ENCODE assay signal across 11 cellular contexts in the genomic region with DNA sequence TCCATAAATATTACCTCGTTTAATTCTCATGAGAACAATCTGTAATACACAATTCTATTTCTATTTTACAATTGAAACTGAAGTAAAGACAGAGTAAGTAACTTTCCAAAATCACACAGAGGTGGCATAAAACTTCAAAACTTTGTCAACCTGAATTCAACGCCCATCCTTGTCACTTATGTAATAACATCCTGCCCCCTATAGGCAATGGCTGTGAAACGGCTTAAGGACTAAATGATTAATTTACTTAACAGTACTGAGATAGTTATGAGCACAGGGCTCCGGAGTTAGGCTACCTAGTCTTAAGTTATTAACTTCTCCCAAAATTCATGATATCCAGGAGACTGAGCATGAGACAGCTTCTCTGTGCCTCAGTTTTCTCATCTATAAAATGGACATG.
DNase-seq lines count a peak whose midpoint lies in the region; ATAC-seq and TF ChIP-seq lines count a peak whose summit lies in the region.
"Had no signal": no experiment of that assay in that cellular context is flagged by ENCODE, and none has a peak within 500 bp of the region (broad histone marks: within the 10 kb centered on the region; RNA-seq: fewer than 3 reads in every experiment).

No MANE protein-coding gene starts in this region.

- H3K4me1 ChIP-seq in left ventricle myocardium inferior (no peaks in the 10 kb centered on the region), heart left ventricle (no peaks in the 10 kb centered on the region), fibroblast of lung (ENCODE audit: control insufficient read depth, extremely low read depth, insufficient read depth, low read length) (no peaks in the 10 kb centered on the region)
- H3K4me1 ChIP-seq in CD8-positive, alpha-beta memory T cell (ENCODE audit: insufficient read depth, low read length), result no peaks in the 10 kb centered on the region

- no peak overlapping the region for H3K27ac ChIP-seq in left ventricle myocardium inferior (replicated peaks)
- H3K27ac ChIP-seq in heart left ventricle, result no peak overlapping the region
- H3K27ac ChIP-seq in fibroblast of lung (ENCODE audit: insufficient read depth, low read length), result no peak overlapping the region
- H3K27ac ChIP-seq in caudate nucleus (ENCODE audit: low read depth, low read length), result no peak overlapping the region
- H3K27ac ChIP-seq in CD8-positive, alpha-beta memory T cell (ENCODE audit: low read depth, low read length), result no peak overlapping the region
- H3K27ac ChIP-seq: thoracic aorta had no signal

- DNase-seq in left ventricle myocardium inferior, result no peak
- DNase-seq in heart left ventricle, result no peak
- peak; percentile 43 to 62 for DNase-seq in NOMO-1 (lab: John Stamatoyannopoulos, UW; ENCODE audit: unreplicated experiment in 2 of 2)
- peak; percentile 19 to 32 for DNase-seq in fibroblast of lung (ENCODE audit: low read depth in 2 of 2)
- DNase-seq in caudate nucleus (lab: John Stamatoyannopoulos, UW), result no peak
- no peak for DNase-seq in CD8-positive, alpha-beta memory T cell
- DNase-seq in NCI-H2227 (lab: John Stamatoyannopoulos, UW; ENCODE audit: unreplicated experiment), result no peak
- DNase-seq: activated B cell treated with CpG ODN at 0.5 μM for 24 hours had no signal

- no peaks in the 10 kb centered on the region for H4K20me1 ChIP-seq in fibroblast of lung (ENCODE audit: control insufficient read depth, extremely low read depth, insufficient read depth, low read length)

- H3K9ac ChIP-seq in fibroblast of lung (ENCODE audit: insufficient read depth, low read length), result no peak overlapping the region

- POLR2A ChIA-PET in CD8-positive, alpha-beta memory T cell (lab: Charles Lee), result no interaction called here

- ATAC-seq in heart left ventricle (no peak), HG03135 (IDR thresholded peaks at IDR 0.05; ENCODE audit: unreplicated experiment) (no peak)

- no peaks in the 10 kb centered on the region for H3K36me3 Mint-ChIP-seq in CD8-positive, alpha-beta memory T cell

- CTCF ChIA-PET in CD8-positive, alpha-beta memory T cell (lab: Charles Lee), result no interaction called here

- H3K4me3 ChIP-seq in left ventricle myocardium inferior (no peak overlapping the region), heart left ventricle (no peak overlapping the region), fibroblast of lung (replicated peaks in 1 of 4; ENCODE audit: control extremely low read depth in 1 of 4, insufficient read depth in 1 of 4, low read depth in 3 of 4, low read length in 4 of 4) (no peak overlapping the region)
- H3K4me3 ChIP-seq in CD8-positive, alpha-beta memory T cell (ENCODE audit: low read length), result no peak overlapping the region
- H3K4me3 ChIP-seq: lung, thoracic aorta had no signal

- no peaks in the 10 kb centered on the region for H3K4me1 Mint-ChIP-seq in CD8-positive, alpha-beta memory T cell

- no peaks in the 10 kb centered on the region for H3K9me3 Mint-ChIP-seq in CD8-positive, alpha-beta memory T cell
- H3K9me3 Mint-ChIP-seq: activated B cell treated with CpG ODN at 0.5 μM for 24 hours had no signal

- no peak overlapping the region for H2AFZ ChIP-seq in fibroblast of lung (ENCODE audit: low read length)

- H3K9me3 ChIP-seq in left ventricle myocardium inferior (replicated peaks), result no peaks in the 10 kb centered on the region
- H3K9me3 ChIP-seq in heart left ventricle, result no peaks in the 10 kb centered on the region
- no peaks in the 10 kb centered on the region for H3K9me3 ChIP-seq in fibroblast of lung (ENCODE audit: control insufficient read depth, insufficient read depth, low read depth, low read length)
- no peaks in the 10 kb centered on the region for H3K9me3 ChIP-seq in CD8-positive, alpha-beta memory T cell (ENCODE audit: low read length)
- H3K9me3 ChIP-seq: thoracic aorta had no signal

- peaks cover 1 to 16% of the 10 kb centered on the region in 2 donors for H3K27me3 Mint-ChIP-seq in CD8-positive, alpha-beta memory T cell

- H3K79me2 ChIP-seq in fibroblast of lung (ENCODE audit: control insufficient read depth, insufficient read depth, low read length), result no peaks in the 10 kb centered on the region

- intact Hi-C loops in left ventricle myocardium inferior (cut with micrococcal nuclease), result no loop called here
- intact Hi-C loops in heart left ventricle (cut with DNase I), result loop anchor here in 1 of 10 donors (10.0 kb wide), 1 partner anchor 360 kb away; the partner anchor contains the start of gene RYR3

- H3K27me3 ChIP-seq in left ventricle myocardium inferior (ENCODE audit: low read depth) (peaks cover 80% of the 10 kb centered on the region), heart left ventricle (peaks cover 0 to 10% (median 3%) of the 10 kb centered on the region in 9 donors), fibroblast of lung (ENCODE audit: control insufficient read depth, insufficient read depth, low read length) (peaks cover 5% of the 10 kb centered on the region)
- no peaks in the 10 kb centered on the region for H3K27me3 ChIP-seq in CD8-positive, alpha-beta memory T cell (ENCODE audit: insufficient read depth, low read length, poor library complexity, severe bottlenecking)

- H3K36me3 ChIP-seq in left ventricle myocardium inferior (no peaks in the 10 kb centered on the region), heart left ventricle (no peaks in the 10 kb centered on the region), fibroblast of lung (ENCODE audit: control insufficient read depth, insufficient read depth, low read length) (no peaks in the 10 kb centered on the region)
- no peaks in the 10 kb centered on the region for H3K36me3 ChIP-seq in CD8-positive, alpha-beta memory T cell (ENCODE audit: insufficient read depth, low read length)
- H3K36me3 ChIP-seq: thoracic aorta had no signal

- H3K27ac Mint-ChIP-seq in CD8-positive, alpha-beta memory T cell, result no peak overlapping the region
- H3K27ac Mint-ChIP-seq: activated B cell treated with CpG ODN at 0.5 μM for 24 hours had no signal

- no peak overlapping the region for H3K4me2 ChIP-seq in fibroblast of lung (ENCODE audit: extremely low read depth, insufficient read depth, low read length)

- TF ChIP-seq CTCF in left ventricle myocardium inferior (IDR thresholded peaks at IDR 0.05; ENCODE audit: borderline replicate concordance) (peak; percentile 30), heart left ventricle (IDR thresholded peaks at IDR 0.05) (peak in 6 of 12 donors; percentile 9 to 52 (median 39)), fibroblast of lung (conservative IDR thresholded peaks at IDR 0.05 in 1 of 2, IDR thresholded peaks at IDR 0.05 in 1 of 2; ENCODE audit: low read depth in 1 of 2, low read length in 2 of 2) (peak; percentile 14 to 39)

- H3K4me3 Mint-ChIP-seq in CD8-positive, alpha-beta memory T cell, result no peak overlapping the region
- H3K4me3 Mint-ChIP-seq: activated B cell treated with CpG ODN at 0.5 μM for 24 hours had no signal

- TF ChIP-seq POLR2A in heart left ventricle (IDR thresholded peaks at IDR 0.05), result no peak

- WGBS in heart left ventricle, 4 donors, result 32 to 40% (median 35%) methylated on average over 4 of the region's 4 CpGs

Comparison
In these comparisons a context has a peak if more than half of its experiments do, and no peak if none do; other contexts are left out.
1. DNase-seq: peak in NOMO-1 (2 of 2) and fibroblast of lung (2 of 2); none in left ventricle myocardium inferior (single experiment), heart left ventricle (0 of 5), caudate nucleus (0 of 61), CD8-positive, alpha-beta memory T cell (0 of 5) and NCI-H2227 (single experiment).